In the genomic region with DNA sequence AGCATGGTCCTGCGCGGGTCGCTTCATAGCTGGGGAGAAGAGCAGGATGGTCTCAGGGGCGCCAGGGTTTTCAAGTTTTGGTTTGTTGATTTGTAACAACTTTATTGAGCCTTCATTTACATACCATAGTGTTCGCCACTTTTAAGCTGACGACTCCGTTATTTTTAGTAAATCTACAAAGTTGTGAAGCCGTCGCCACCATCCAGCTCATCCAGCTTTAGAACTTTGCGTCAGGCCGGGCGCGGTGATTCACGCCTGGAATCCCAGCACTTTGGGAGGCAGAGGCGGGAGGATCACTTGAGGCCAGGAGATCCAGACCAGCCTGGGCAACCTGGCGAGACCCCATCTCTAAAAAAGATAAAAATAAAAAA, we compare ENCODE assay signal across 8 cellular contexts. TPM values are rescaled to one million over a fixed set of nuclear protein-coding genes. Genes with fewer than 3 reads are reported as not detected.
DNase-seq lines count a peak whose midpoint lies in the region; ATAC-seq and TF ChIP-seq lines count a peak whose summit lies in the region.

No MANE protein-coding gene starts in this region.

- peak overlapping the region; percentile 98 for H3K27ac Mint-ChIP-seq in MCF 10A (ENCODE audit: low read depth, unreplicated experiment)

- H3K4me2 ChIP-seq in Karpas-422 (ENCODE audit: low read depth, low read length, poor library complexity, severe bottlenecking) = peak overlapping the region; percentile 61

- H3K27me3 Mint-ChIP-seq in MCF 10A (ENCODE audit: insufficient read depth, unreplicated experiment) = no peaks in the 10 kb centered on the region

- TF ChIP-seq CTCF in BE2C (IDR thresholded peaks at IDR 0.05; ENCODE audit: low read depth, low read length) (no peak), MCF 10A (IDR thresholded peaks at IDR 0.05; ENCODE audit: unreplicated experiment) (no peak), thyroid gland (IDR thresholded peaks at IDR 0.05) (no peak)

- H3K79me2 ChIP-seq in Karpas-422 (ENCODE audit: low read length) = peaks cover 32% of the 10 kb centered on the region

- no peaks in the 10 kb centered on the region for H3K9me3 Mint-ChIP-seq in MCF 10A (ENCODE audit: unreplicated experiment)

- no peaks in the 10 kb centered on the region for H3K9me2 ChIP-seq in Karpas-422 (replicated peaks; ENCODE audit: insufficient read depth, low read length)

- DNase-seq in BE2C = no peak
- no peak for DNase-seq in Karpas-422
- DNase-seq in MCF 10A (ENCODE audit: unreplicated experiment) = peak; percentile 56
- DNase-seq in lung microvascular endothelial cell (ENCODE audit: low read depth in 2 of 2) = peak; percentile 49 to 59
- DNase-seq in thyroid gland = peak; percentile 10 to 19
- DNase-seq in HuH-7 (ENCODE audit: low spot score) = no peak
- DNase-seq in GM19240 (ENCODE audit: insufficient read length, low spot score) = no peak

- no peak for ATAC-seq in HG03159 (IDR thresholded peaks at IDR 0.05; ENCODE audit: unreplicated experiment)

- peak overlapping the region; percentile 24; the same call in 1 of the 2 replicates for H2AFZ ChIP-seq in Karpas-422 (ENCODE audit: low read length)

- H3K27ac ChIP-seq in Karpas-422 (ENCODE audit: low read length) (no peak overlapping the region; the same call in 1 of the 2 replicates), thyroid gland (no peak overlapping the region)

- CTCF ChIA-PET in MCF 10A (lab: Yijun Ruan, JAX) = interaction anchor here (0.6 to 0.9 kb wide), 2 partner anchors 26 to 386 kb away, joined by 3 read pairs; no protein-coding TSS in a partner anchor

- 21 to 33% methylated on average over 16 of the region's 16 CpGs for WGBS in thyroid gland, 2 donors

- H3K4me1 ChIP-seq in BE2C (no peaks in the 10 kb centered on the region), Karpas-422 (ENCODE audit: low read length) (peaks cover 21% of the 10 kb centered on the region), thyroid gland (peaks cover 0 to 5% of the 10 kb centered on the region in 2 donors)

- intact Hi-C loops in MCF 10A (cut with micrococcal nuclease) (no loop called here), thyroid gland (cut with DNase I) (no loop called here)

- H3K27me3 ChIP-seq in BE2C (no peaks in the 10 kb centered on the region), Karpas-422 (ENCODE audit: low read length) (no peaks in the 10 kb centered on the region), thyroid gland (no peaks in the 10 kb centered on the region)

- H3K4me3 ChIP-seq in BE2C (ENCODE audit: low read depth, low read length) = peak overlapping the region; percentile 78
- H3K4me3 ChIP-seq in Karpas-422 (ENCODE audit: low read length) = peak overlapping the region; percentile 66
- peak overlapping the region; percentile 18 to 61 (median 31) for H3K4me3 ChIP-seq in thyroid gland (replicated peaks in 1 of 3)

- BruUV-seq in MCF 10A (replicated peaks; lab: Mats Ljungman, UMichigan) = TSS peak; percentile 44

- peak overlapping the region; percentile 67 for H3K9ac ChIP-seq in Karpas-422 (ENCODE audit: low read length)

- H3K4me1 Mint-ChIP-seq in MCF 10A (ENCODE audit: insufficient read depth, unreplicated experiment) = no peaks in the 10 kb centered on the region

- POLR2A ChIA-PET in MCF 10A (lab: Yijun Ruan, JAX) = interaction anchor here (0.5 to 1.8 kb wide), 10 partner anchors 9 to 188 kb away, joined by 3 to 10 read pairs (median 4); no protein-coding TSS in a partner anchor

- H3K36me3 ChIP-seq in BE2C (no peaks in the 10 kb centered on the region), Karpas-422 (ENCODE audit: insufficient read depth, low read length) (peaks cover 7% of the 10 kb centered on the region; the same call in 1 of the 2 replicates), thyroid gland (peaks cover 4 to 6% of the 10 kb centered on the region in 2 donors)

- H3K9me3 ChIP-seq in BE2C = no peaks in the 10 kb centered on the region
- H3K9me3 ChIP-seq in Karpas-422 (ENCODE audit: low read length) = no peaks in the 10 kb centered on the region
- H3K9me3 ChIP-seq in thyroid gland = no peaks in the 10 kb centered on the region

- peaks cover 14% of the 10 kb centered on the region for H3K36me3 Mint-ChIP-seq in MCF 10A (ENCODE audit: insufficient read depth, unreplicated experiment)

- H3K4me3 Mint-ChIP-seq in MCF 10A (ENCODE audit: unreplicated experiment) = peak overlapping the region; percentile 100

- TF ChIP-seq POLR2A in thyroid gland (IDR thresholded peaks at IDR 0.05) = no peak

- no peaks in the 10 kb centered on the region for H4K20me1 ChIP-seq in Karpas-422 (ENCODE audit: insufficient read depth, low read depth, low read length)

RNA-seq across cellular contexts. Expression of a gene that starts 0.4 kb away (rescaled TPM):
- polyA plus RNA-seq in BE2C (2012; ENCODE audit: insufficient read depth, insufficient read length, low read depth) = 13.8 TPM
- total RNA-seq in Karpas-422 (2014; rRNA removed; shearing (Covaris generic); ENCODE audit: low replicate concordance) = 4.7 and 15.1 TPM in 2 replicates
- 9.0 and 9.2 TPM in 2 replicates for total RNA-seq in MCF 10A (2022)
- 1.1 and 1.4 TPM in 2 replicates for total RNA-seq in lung microvascular endothelial cell
- total RNA-seq in thyroid gland = 10 to 100 TPM in 3 of 4 donors, 1 to 10 TPM in 1; 8.6 to 12.0 (median 10.6) TPM

RNA-seq across cellular contexts. Expression of a gene that starts 0.6 kb away (rescaled TPM):
- not detected for polyA plus RNA-seq in BE2C (2012; ENCODE audit: insufficient read depth, insufficient read length, low read depth)
- 0.71 TPM in 1 of 2 replicates, not detected in the other for total RNA-seq in Karpas-422 (2014; rRNA removed; shearing (Covaris generic); ENCODE audit: low replicate concordance)
- total RNA-seq in MCF 10A (2022) = not detected in 2 replicates
- total RNA-seq in lung microvascular endothelial cell = not detected in 2 replicates
- total RNA-seq in thyroid gland = under 1 TPM in 1 of 4 donors, not detected in 3; 0.58 TPM

RNA-seq across cellular contexts. Expression of a gene that starts 24.8 kb away (rescaled TPM):
- polyA plus RNA-seq in BE2C (2012; ENCODE audit: insufficient read depth, insufficient read length, low read depth) = 68.7 TPM
- 35.9 and 65.5 TPM in 2 replicates for total RNA-seq in Karpas-422 (2014; rRNA removed; shearing (Covaris generic); ENCODE audit: low replicate concordance)
- 33.7 and 38.7 TPM in 2 replicates for total RNA-seq in MCF 10A (2022)
- total RNA-seq in lung microvascular endothelial cell = 5.9 and 6.7 TPM in 2 replicates
- 10 to 100 TPM; 24.4 to 37.4 (median 28.6) TPM for total RNA-seq in thyroid gland

RNA-seq across cellular contexts. Expression of a gene that starts 45.6 kb away (rescaled TPM):
- 178 TPM for polyA plus RNA-seq in BE2C (2012; ENCODE audit: insufficient read depth, insufficient read length, low read depth)
- 5.9 and 14.9 TPM in 2 replicates for total RNA-seq in Karpas-422 (2014; rRNA removed; shearing (Covaris generic); ENCODE audit: low replicate concordance)
- total RNA-seq in MCF 10A (2022) (45.6 and 51.6 TPM in 2 replicates), lung microvascular endothelial cell (3.3 and 5.6 TPM in 2 replicates), thyroid gland (10 to 100 TPM in 3 of 4 donors, 1 to 10 TPM in 1; 8.1 to 15.5 (median 11.7) TPM)

Comparison
In these comparisons a context has a peak if more than half of its experiments do, and no peak if none do; other contexts are left out.
1. DNase-seq: peak in MCF 10A (single experiment), lung microvascular endothelial cell (2 of 2) and thyroid gland (2 of 2); none in BE2C (single experiment), Karpas-422 (single experiment), HuH-7 (single experiment) and GM19240 (single experiment).
2. Peak in every context shown above with its lines, with median percentiles within 50 percentile points of each other: H3K4me3 ChIP-seq.